In the genomic region with DNA sequence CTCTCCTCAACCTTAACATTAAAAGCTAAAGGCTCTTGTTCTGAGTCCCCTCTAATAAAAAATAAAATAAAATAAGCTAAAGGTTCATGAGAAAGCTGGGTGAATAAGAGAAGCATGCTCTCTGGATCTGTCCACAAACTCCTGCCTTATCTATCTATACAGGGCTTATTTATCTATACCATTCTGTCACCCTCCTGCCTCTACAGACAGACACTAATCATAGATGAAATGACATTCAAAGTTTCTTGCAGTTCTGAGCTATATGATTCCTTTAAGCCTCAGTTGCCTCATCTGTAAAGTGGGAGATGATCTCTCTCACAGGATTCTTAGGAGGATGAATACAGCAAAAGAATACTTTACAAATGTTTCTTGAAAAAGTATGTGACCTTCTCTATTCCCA, we compare ENCODE assay signal across 22 cellular contexts.
"Had no signal": no experiment of that assay in that cellular context is flagged by ENCODE, and none has a peak within 500 bp of the region (broad histone marks: within the 10 kb centered on the region; RNA-seq: fewer than 3 reads in every experiment).

No MANE protein-coding gene starts in this region.

- H3K27ac Mint-ChIP-seq: memory B cell; natural killer cell treated with Interleukin-12 subunit alpha and Interleukin-12 subunit beta and Interleukin-15 and Interleukin-18, amount 100 ng/mL, for 72 hours; progenitor cell of endocrine pancreas; stimulated activated naive CD8-positive, alpha-beta T cell treated with anti-CD3 and anti-CD28 coated beads, Interleukin-15, amount 100 ng/mL, for 72 hours had no signal

- H3K9me3 Mint-ChIP-seq: memory B cell; naive B cell; natural killer cell treated with Interleukin-12 subunit alpha and Interleukin-12 subunit beta and Interleukin-15 and Interleukin-18, amount 100 ng/mL, for 72 hours; stimulated activated naive CD8-positive, alpha-beta T cell treated with anti-CD3 and anti-CD28 coated beads, Interleukin-15, amount 100 ng/mL, for 72 hours had no signal

- H3K36me3 Mint-ChIP-seq: memory B cell; naive B cell; natural killer cell treated with Interleukin-12 subunit alpha and Interleukin-12 subunit beta and Interleukin-15 and Interleukin-18, amount 100 ng/mL, for 72 hours had no signal

- DNase-seq: cortex of kidney; foreskin fibroblast; gastrocnemius medialis; heart left ventricle; kidney; naive B cell; stimulated activated CD4-positive, alpha-beta T cell treated with anti-CD3 and anti-CD28 coated beads, Interleukin-12 subunit alpha, Interleukin-12 subunit beta, amount 100 ng/mL, for 4 hours; stimulated activated CD4-positive, alpha-beta T cell treated with anti-CD3 and anti-CD28 coated beads, Interleukin-1b, Interleukin-23, amount 100 ng/mL, for 48 hours; stimulated activated CD4-positive, alpha-beta T cell treated with anti-CD3 and anti-CD28 coated beads, Interleukin-4, amount 100 ng/mL, for 1 hour; stimulated activated CD8-positive, alpha-beta memory T cell treated with anti-CD3 and anti-CD28 coated beads, Interleukin-4, amount 100 ng/mL, for 48 hours; stimulated activated naive CD4-positive, alpha-beta T cell; stimulated activated naive CD8-positive, alpha-beta T cell treated with anti-CD3 and anti-CD28 coated beads, Interleukin-15, amount 100 ng/mL, for 72 hours; transverse colon; upper lobe of right lung; uterus had no signal

- H3K4me3 Mint-ChIP-seq: memory B cell; naive B cell; natural killer cell treated with Interleukin-12 subunit alpha and Interleukin-12 subunit beta and Interleukin-15 and Interleukin-18, amount 100 ng/mL, for 72 hours; neural crest cell; stimulated activated naive CD8-positive, alpha-beta T cell treated with anti-CD3 and anti-CD28 coated beads, Interleukin-15, amount 100 ng/mL, for 72 hours had no signal

- ATAC-seq: esophagus mucosa; gastrocnemius medialis; heart left ventricle; left lobe of liver; natural killer cell treated with Interleukin-12 subunit alpha and Interleukin-12 subunit beta and Interleukin-15 and Interleukin-18, amount 100 ng/mL, for 72 hours; sciatic nerve; stimulated activated naive CD8-positive, alpha-beta T cell treated with anti-CD3 and anti-CD28 coated beads, Interleukin-15, amount 100 ng/mL, for 72 hours; upper lobe of right lung had no signal

- H3K27me3 Mint-ChIP-seq: memory B cell; naive B cell; natural killer cell treated with Interleukin-12 subunit alpha and Interleukin-12 subunit beta and Interleukin-15 and Interleukin-18, amount 100 ng/mL, for 72 hours; progenitor cell of endocrine pancreas; stimulated activated naive CD8-positive, alpha-beta T cell treated with anti-CD3 and anti-CD28 coated beads, Interleukin-15, amount 100 ng/mL, for 72 hours had no signal
